Comparison of ENCODE assay signal across 8 cellular contexts in genomic region chr12:65277994-65278575, GRCh38. TPM values are rescaled to one million over a fixed set of nuclear protein-coding genes. Genes with fewer than 3 reads are reported as not detected.
DNase-seq lines count a peak whose midpoint lies in the region; ATAC-seq and TF ChIP-seq lines count a peak whose summit lies in the region.

No MANE protein-coding gene starts in this region.

- CTCF ChIA-PET in activated B cell treated with CpG ODN at 0.5 μM for 24 hours (lab: Charles Lee): no interaction called here

- peak; percentile 20 for ATAC-seq in GM18868 (IDR thresholded peaks at IDR 0.05; ENCODE audit: unreplicated experiment)
- peak; percentile 18 for ATAC-seq in activated B cell treated with CpG ODN at 0.5 μM for 24 hours (ENCODE audit: low read depth)
- ATAC-seq in gastrocnemius medialis: peak in 1 of 2 donors; percentile 8
- ATAC-seq in GM21576 (IDR thresholded peaks at IDR 0.05; ENCODE audit: unreplicated experiment): no peak

- H3K36me3 ChIP-seq in left ventricle myocardium inferior (no peaks in the 10 kb centered on the region), gastrocnemius medialis (no peaks in the 10 kb centered on the region)

- H3K9me3 Mint-ChIP-seq in activated B cell treated with CpG ODN at 0.5 μM for 24 hours: no peaks in the 10 kb centered on the region

- intact Hi-C loops in activated B cell treated with CpG ODN at 0.5 μM for 24 hours (cut with micrococcal nuclease): no loop called here
- intact Hi-C loops in left ventricle myocardium inferior (cut with micrococcal nuclease): no loop called here
- intact Hi-C loops in gastrocnemius medialis (cut with DNase I; ENCODE audit: low total_unique reads): loop anchor here (1.0 kb wide), 1 partner anchor 109 kb away; the partner anchor contains the start of gene LEMD3

- no peaks in the 10 kb centered on the region for H3K27me3 ChIP-seq in left ventricle myocardium inferior (ENCODE audit: low read depth)
- no peaks in the 10 kb centered on the region for H3K27me3 ChIP-seq in gastrocnemius medialis

- TF ChIP-seq POLR2A in gastrocnemius medialis (IDR thresholded peaks at IDR 0.05): no peak

- DNase-seq in activated B cell treated with CpG ODN at 0.5 μM for 24 hours (peak; percentile 15), left ventricle myocardium inferior (no peak), gastrocnemius medialis (peak in 1 of 2 donors; percentile 14), 8988T (no peak), DMS114 treated with DMSO at 0.1 percent for 48 hours (lab: John Stamatoyannopoulos, UW; ENCODE audit: unreplicated experiment) (no peak)
- no peak for DNase-seq in stimulated activated CD4-positive, alpha-beta T cell treated with anti-CD3 and anti-CD28 coated beads, Interleukin-4, amount 100 ng/mL, for 4 hours

- H3K9me3 ChIP-seq in left ventricle myocardium inferior (replicated peaks): no peaks in the 10 kb centered on the region
- H3K9me3 ChIP-seq in gastrocnemius medialis: no peaks in the 10 kb centered on the region

- no peak for TF ChIP-seq CTCF in activated B cell treated with CpG ODN at 0.5 μM for 24 hours (IDR thresholded peaks at IDR 0.05)
- TF ChIP-seq CTCF in left ventricle myocardium inferior (IDR thresholded peaks at IDR 0.05; ENCODE audit: borderline replicate concordance): no peak
- TF ChIP-seq CTCF in gastrocnemius medialis (IDR thresholded peaks at IDR 0.05 in 4 of 5, conservative IDR thresholded peaks at IDR 0.05 in 1 of 5): no peak

- peaks cover 12% of the 10 kb centered on the region for H3K4me1 Mint-ChIP-seq in activated B cell treated with CpG ODN at 0.5 μM for 24 hours

- H3K4me1 ChIP-seq in left ventricle myocardium inferior: peaks cover 53% of the 10 kb centered on the region
- peaks cover 24 to 27% of the 10 kb centered on the region in 2 donors for H3K4me1 ChIP-seq in gastrocnemius medialis

- H3K4me3 Mint-ChIP-seq in activated B cell treated with CpG ODN at 0.5 μM for 24 hours: peak overlapping the region; percentile 67

- in situ Hi-C loops in gastrocnemius medialis (cut with MboI; ENCODE audit: low sequenced_read_pairs in 4 of 4): no loop called here

- no peaks in the 10 kb centered on the region for H3K36me3 Mint-ChIP-seq in activated B cell treated with CpG ODN at 0.5 μM for 24 hours (ENCODE audit: low read depth)

- peaks cover 40% of the 10 kb centered on the region for H3K27me3 Mint-ChIP-seq in activated B cell treated with CpG ODN at 0.5 μM for 24 hours

- no peak overlapping the region for H3K27ac Mint-ChIP-seq in activated B cell treated with CpG ODN at 0.5 μM for 24 hours

- POLR2A ChIA-PET in activated B cell treated with CpG ODN at 0.5 μM for 24 hours (lab: Charles Lee): no interaction called here

- peak overlapping the region; percentile 94 for H3K4me3 ChIP-seq in left ventricle myocardium inferior
- H3K4me3 ChIP-seq in gastrocnemius medialis: peak overlapping the region; percentile 89 to 99 (median 96)

- peak overlapping the region; percentile 95 for H3K27ac ChIP-seq in left ventricle myocardium inferior (replicated peaks)
- H3K27ac ChIP-seq in gastrocnemius medialis: peak overlapping the region; percentile 93 to 96 (median 94)

RNA-seq across cellular contexts. Expression of gene MSRB3, which starts 0.4 kb away (rescaled TPM):
- total RNA-seq in activated B cell treated with CpG ODN at 0.5 μM for 24 hours (not detected in 2 replicates), left ventricle myocardium inferior (125 TPM), gastrocnemius medialis (10 to 100 TPM; 29.0 to 59.0 (median 47.3) TPM)

Comparison
In these comparisons a context has a peak if more than half of its experiments do, and no peak if none do; other contexts are left out.
1. RNA of gene MSRB3, which starts 0.4 kb away (total RNA-seq): 125 TPM in left ventricle myocardium inferior (single experiment) and 29.0 to 59.0 TPM in gastrocnemius medialis; not detected in activated B cell treated with CpG ODN at 0.5 μM for 24 hours; every median in the first group is over 10 times any median in the second.